ENCODE assay signal across 16 cellular contexts in the genomic region with DNA sequence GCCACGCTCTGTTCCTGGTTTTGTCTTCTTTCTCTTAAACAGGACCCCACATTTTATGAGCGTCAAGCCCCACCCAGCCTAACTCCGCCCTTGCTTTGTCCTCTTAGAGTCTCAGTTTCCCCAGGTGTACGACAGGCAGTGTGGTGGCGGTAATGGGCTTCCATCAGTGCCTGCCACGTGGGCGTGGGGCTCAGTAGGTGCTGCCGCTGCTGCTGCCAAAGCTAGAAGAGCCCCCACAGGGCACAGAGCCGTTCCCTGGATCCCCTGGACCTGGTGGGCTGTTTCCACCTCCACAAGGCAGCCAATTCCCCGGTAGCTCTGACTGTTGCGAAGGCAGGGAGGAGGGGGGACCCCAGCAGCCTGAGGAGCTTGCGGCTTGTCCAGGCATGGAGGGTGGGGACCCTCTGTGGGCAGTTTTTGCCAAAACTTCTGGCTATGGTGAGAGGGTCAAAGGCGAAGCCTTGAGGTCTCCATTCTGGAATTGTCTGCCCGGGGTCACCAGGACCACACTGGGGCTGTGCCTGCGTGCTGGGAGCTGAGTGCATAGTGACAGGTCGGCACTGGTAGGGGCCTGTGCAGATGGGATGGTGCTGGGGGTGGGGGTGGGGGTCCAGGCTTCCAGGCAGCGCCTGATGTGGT. TPM values are rescaled to one million over a fixed set of nuclear protein-coding genes. Genes with fewer than 3 reads are reported as not detected.
A peak's percentile ranks its signal among the peaks of the same experiment; 100 is the strongest.
DNase-seq lines count a peak whose midpoint lies in the region; ATAC-seq and TF ChIP-seq lines count a peak whose summit lies in the region.
"Had no signal": no experiment of that assay in that cellular context is flagged by ENCODE, and none has a peak within 500 bp of the region (broad histone marks: within the 10 kb centered on the region; RNA-seq: fewer than 3 reads in every experiment).

No MANE protein-coding gene starts in this region.

- H3K4me1 Mint-ChIP-seq in activated T-cell treated with anti-CD3 and anti-CD28 coated beads, Interleukin-2, amount 50 U/mL, for 24 hours (ENCODE audit: low read depth) = peaks cover 61% of the 10 kb centered on the region
- peaks cover 21% of the 10 kb centered on the region for H3K4me1 Mint-ChIP-seq in T-helper 17 cell
- H3K4me1 Mint-ChIP-seq in dendritic cell treated with granulocyte-macrophage colony-stimulating factor and Interleukin-4, amounts not matched to agents 40 ng/mL and 50 ng/mL, for 4 days (ENCODE audit: low read depth) = peaks cover 59% of the 10 kb centered on the region
- H3K4me1 Mint-ChIP-seq in stimulated activated naive B cell treated with anti-CD40 and anti-IgM and Interleukin-4, amounts not matched to agents 10 μg/mL and 1 μg/mL and 100 μg/mL, for 72 hours = peaks cover 31 to 52% of the 10 kb centered on the region in 2 donors

- peak overlapping the region; percentile 73 for H3K4me3 Mint-ChIP-seq in activated T-cell treated with anti-CD3 and anti-CD28 coated beads, Interleukin-2, amount 50 U/mL, for 24 hours
- H3K4me3 Mint-ChIP-seq in T-helper 17 cell = peak overlapping the region; percentile 77
- H3K4me3 Mint-ChIP-seq in dendritic cell treated with granulocyte-macrophage colony-stimulating factor and Interleukin-4, amounts not matched to agents 40 ng/mL and 50 ng/mL, for 4 days = no peak overlapping the region
- H3K4me3 Mint-ChIP-seq in stimulated activated naive B cell treated with anti-CD40 and anti-IgM and Interleukin-4, amounts not matched to agents 10 μg/mL and 1 μg/mL and 100 μg/mL, for 72 hours = no peak overlapping the region

- no peaks in the 10 kb centered on the region for H3K9me3 Mint-ChIP-seq in activated T-cell treated with anti-CD3 and anti-CD28 coated beads, Interleukin-2, amount 50 U/mL, for 24 hours
- no peaks in the 10 kb centered on the region for H3K9me3 Mint-ChIP-seq in dendritic cell treated with granulocyte-macrophage colony-stimulating factor and Interleukin-4, amounts not matched to agents 40 ng/mL and 50 ng/mL, for 4 days
- H3K9me3 Mint-ChIP-seq in stimulated activated naive B cell treated with anti-CD40 and anti-IgM and Interleukin-4, amounts not matched to agents 10 μg/mL and 1 μg/mL and 100 μg/mL, for 72 hours = no peaks in the 10 kb centered on the region

- no peak for TF ChIP-seq CTCF in lower lobe of right lung (IDR thresholded peaks at IDR 0.05)
- no peak for TF ChIP-seq CTCF in foreskin keratinocyte (conservative IDR thresholded peaks at IDR 0.05)

- intact Hi-C loops in dendritic cell treated with granulocyte-macrophage colony-stimulating factor and Interleukin-4, amounts not matched to agents 40 ng/mL and 50 ng/mL, for 4 days (cut with micrococcal nuclease) = no loop called here
- intact Hi-C loops in lower lobe of right lung (cut with DNase I) = no loop called here

- H3K36me3 ChIP-seq in lower lobe of right lung = no peaks in the 10 kb centered on the region
- H3K36me3 ChIP-seq: brain microvascular endothelial cell, left ventricle myocardium inferior, WERI-Rb-1 had no signal

- peak; percentile 3 for ATAC-seq in T-helper 17 cell
- ATAC-seq in stimulated activated naive B cell treated with anti-CD40 and anti-IgM and Interleukin-4, amounts not matched to agents 10 μg/mL and 1 μg/mL and 100 μg/mL, for 72 hours (replicated peaks) = no peak
- no peak for ATAC-seq in lower lobe of right lung
- ATAC-seq in foreskin keratinocyte = no peak
- ATAC-seq: psoas muscle had no signal

- no peak overlapping the region for H3K4me3 ChIP-seq in lower lobe of right lung
- H3K4me3 ChIP-seq: left ventricle myocardium inferior, PC-9, psoas muscle had no signal

- H3K27ac ChIP-seq in lower lobe of right lung (no peak overlapping the region), foreskin keratinocyte (no peak overlapping the region)
- H3K27ac ChIP-seq: brain microvascular endothelial cell, left ventricle myocardium inferior, PC-9, psoas muscle, WERI-Rb-1 had no signal

- no peaks in the 10 kb centered on the region for H3K27me3 Mint-ChIP-seq in activated T-cell treated with anti-CD3 and anti-CD28 coated beads, Interleukin-2, amount 50 U/mL, for 24 hours
- H3K27me3 Mint-ChIP-seq in T-helper 17 cell = no peaks in the 10 kb centered on the region
- peaks cover 21% of the 10 kb centered on the region for H3K27me3 Mint-ChIP-seq in dendritic cell treated with granulocyte-macrophage colony-stimulating factor and Interleukin-4, amounts not matched to agents 40 ng/mL and 50 ng/mL, for 4 days
- peaks cover 0 to 9% of the 10 kb centered on the region in 2 donors for H3K27me3 Mint-ChIP-seq in stimulated activated naive B cell treated with anti-CD40 and anti-IgM and Interleukin-4, amounts not matched to agents 10 μg/mL and 1 μg/mL and 100 μg/mL, for 72 hours

- peak; percentile 56 for DNase-seq in activated T-cell treated with anti-CD3 and anti-CD28 coated beads, Interleukin-2, amount 50 U/mL, for 24 hours
- no peak for DNase-seq in activated T-cell treated with anti-CD3 and anti-CD28 coated beads for 4 hours
- no peak for DNase-seq in T-helper 17 cell
- no peak for DNase-seq in stimulated activated naive B cell treated with anti-CD40 and anti-IgM and Interleukin-4, amounts not matched to agents 10 μg/mL and 1 μg/mL and 100 μg/mL, for 72 hours
- DNase-seq in lower lobe of right lung = no peak
- no peak for DNase-seq in DMS79 (lab: John Stamatoyannopoulos, UW)
- DNase-seq in foreskin keratinocyte = no peak
- DNase-seq: ACHN, brain microvascular endothelial cell, left ventricle myocardium inferior, NCI-H1694, PC-9, psoas muscle, WERI-Rb-1 had no signal

- no peaks in the 10 kb centered on the region for H3K36me3 Mint-ChIP-seq in activated T-cell treated with anti-CD3 and anti-CD28 coated beads, Interleukin-2, amount 50 U/mL, for 24 hours (ENCODE audit: low read depth)
- H3K36me3 Mint-ChIP-seq in T-helper 17 cell (ENCODE audit: low read depth) = no peaks in the 10 kb centered on the region
- no peaks in the 10 kb centered on the region for H3K36me3 Mint-ChIP-seq in dendritic cell treated with granulocyte-macrophage colony-stimulating factor and Interleukin-4, amounts not matched to agents 40 ng/mL and 50 ng/mL, for 4 days (ENCODE audit: low read depth)
- no peaks in the 10 kb centered on the region for H3K36me3 Mint-ChIP-seq in stimulated activated naive B cell treated with anti-CD40 and anti-IgM and Interleukin-4, amounts not matched to agents 10 μg/mL and 1 μg/mL and 100 μg/mL, for 72 hours

- H3K27me3 ChIP-seq in lower lobe of right lung (ENCODE audit: low read depth) = peaks cover 5% of the 10 kb centered on the region
- H3K27me3 ChIP-seq in foreskin keratinocyte = no peaks in the 10 kb centered on the region
- H3K27me3 ChIP-seq: brain microvascular endothelial cell had no signal

- peak overlapping the region; percentile 99 for H3K27ac Mint-ChIP-seq in activated T-cell treated with anti-CD3 and anti-CD28 coated beads, Interleukin-2, amount 50 U/mL, for 24 hours
- peak overlapping the region; percentile 85 for H3K27ac Mint-ChIP-seq in T-helper 17 cell
- peak overlapping the region; percentile 88 for H3K27ac Mint-ChIP-seq in dendritic cell treated with granulocyte-macrophage colony-stimulating factor and Interleukin-4, amounts not matched to agents 40 ng/mL and 50 ng/mL, for 4 days
- H3K27ac Mint-ChIP-seq in stimulated activated naive B cell treated with anti-CD40 and anti-IgM and Interleukin-4, amounts not matched to agents 10 μg/mL and 1 μg/mL and 100 μg/mL, for 72 hours = peak overlapping the region; percentile 96

- no peaks in the 10 kb centered on the region for H3K4me1 ChIP-seq in lower lobe of right lung
- peaks cover 8% of the 10 kb centered on the region for H3K4me1 ChIP-seq in foreskin keratinocyte

- H3K9me3 ChIP-seq in T-helper 17 cell (ENCODE audit: control insufficient read depth, low read length, poor library complexity, severe bottlenecking) = no peaks in the 10 kb centered on the region
- H3K9me3 ChIP-seq in lower lobe of right lung = no peaks in the 10 kb centered on the region
- H3K9me3 ChIP-seq: left ventricle myocardium inferior, psoas muscle had no signal

RNA-seq across cellular contexts. Expression of a gene that starts 27.7 kb away (rescaled TPM):
- 10 to 100 TPM; 50.4 to 53.9 TPM for total RNA-seq in T-helper 17 cell
- 10.7 TPM for total RNA-seq in lower lobe of right lung
- total RNA-seq in foreskin keratinocyte = 455 and 588 TPM in 2 replicates
- polyA plus RNA-seq in foreskin keratinocyte = 419 and 621 TPM in 2 replicates

RNA-seq across cellular contexts. Expression of a gene that starts 39.3 kb away (rescaled TPM):
- total RNA-seq in T-helper 17 cell (not detected), lower lobe of right lung (0.06 TPM), foreskin keratinocyte (not detected in 2 replicates)
- not detected in 2 replicates for polyA plus RNA-seq in foreskin keratinocyte
- total RNA-seq: left ventricle myocardium inferior, temporal lobe had no signal
- polyA plus RNA-seq: psoas muscle had no signal

RNA-seq across cellular contexts. Expression of a gene that starts 54.2 kb away (rescaled TPM):
- total RNA-seq in T-helper 17 cell (10 to 100 TPM; 46.9 to 47.9 TPM), lower lobe of right lung (29.7 TPM), foreskin keratinocyte (14.0 and 15.5 TPM in 2 replicates)
- polyA plus RNA-seq in foreskin keratinocyte = 8.9 and 9.4 TPM in 2 replicates

Comparison
In these comparisons a context has a peak if more than half of its experiments do, and no peak if none do; other contexts are left out.
1. H3K4me3 Mint-ChIP-seq: peak in activated T-cell treated with anti-CD3 and anti-CD28 coated beads, Interleukin-2, amount 50 U/mL, for 24 hours (single experiment) and T-helper 17 cell (single experiment); none in dendritic cell treated with granulocyte-macrophage colony-stimulating factor and Interleukin-4, amounts not matched to agents 40 ng/mL and 50 ng/mL, for 4 days (single experiment) and stimulated activated naive B cell treated with anti-CD40 and anti-IgM and Interleukin-4, amounts not matched to agents 10 μg/mL and 1 μg/mL and 100 μg/mL, for 72 hours (0 of 2).
2. Peak in every context shown above with its lines, with median percentiles within 50 percentile points of each other: H3K27ac Mint-ChIP-seq.